ENCODE assay signal across 17 cellular contexts in genomic region chr2:203599509-203599908, GRCh38.
A peak's percentile ranks its signal among the peaks of the same experiment; 100 is the strongest.
DNase-seq lines count a peak whose midpoint lies in the region; ATAC-seq and TF ChIP-seq lines count a peak whose summit lies in the region.
"Had no signal": no experiment of that assay in that cellular context is flagged by ENCODE, and none has a peak within 500 bp of the region (broad histone marks: within the 10 kb centered on the region; RNA-seq: fewer than 3 reads in every experiment).

No MANE protein-coding gene starts in this region.

- no peak overlapping the region for H3K4me3 Mint-ChIP-seq in activated CD8-positive, alpha-beta T cell treated with anti-CD3 and anti-CD28 coated beads, Interleukin-2, amount 10 ng/mL, durations not matched to agents 7 days and 5 days
- H3K4me3 Mint-ChIP-seq: CD4-positive, alpha-beta T cell had no signal

- no peak overlapping the region for H3K9ac ChIP-seq in SK-N-SH

- WGBS in SK-N-SH (ENCODE audit: low lambda C conversion rate), result 83% methylated on average over 4 of the region's 4 CpGs

- TF ChIP-seq CTCF in SK-N-SH (IDR thresholded peaks at IDR 0.05), result no peak

- ATAC-seq in GM18517 (IDR thresholded peaks at IDR 0.05; ENCODE audit: unreplicated experiment) (peak; percentile 50), GM21360 (IDR thresholded peaks at IDR 0.05; ENCODE audit: unreplicated experiment) (peak; percentile 59), HG02938 (IDR thresholded peaks at IDR 0.05; ENCODE audit: unreplicated experiment) (peak; percentile 44), Right ventricle myocardium inferior (no peak)
- ATAC-seq in activated CD8-positive, alpha-beta T cell treated with anti-CD3 and anti-CD28 coated beads, Interleukin-2, amount 10 ng/mL, durations not matched to agents 7 days and 5 days, result peak; percentile 53

- no peak for TF ChIP-seq EP300 in SK-N-SH (IDR thresholded peaks at IDR 0.05; ENCODE audit: borderline replicate concordance in 1 of 2, low read depth in 1 of 2, low read length in 1 of 2)

- no peak overlapping the region for H3K27ac Mint-ChIP-seq in activated CD8-positive, alpha-beta T cell treated with anti-CD3 and anti-CD28 coated beads, Interleukin-2, amount 10 ng/mL, durations not matched to agents 7 days and 5 days
- H3K27ac Mint-ChIP-seq: CD4-positive, alpha-beta T cell had no signal

- no peaks in the 10 kb centered on the region for H3K36me3 Mint-ChIP-seq in activated CD8-positive, alpha-beta T cell treated with anti-CD3 and anti-CD28 coated beads, Interleukin-2, amount 10 ng/mL, durations not matched to agents 7 days and 5 days (ENCODE audit: low read depth)

- H3K36me3 ChIP-seq in SK-N-SH (replicated peaks in 1 of 2; ENCODE audit: control insufficient read depth in 1 of 2, insufficient read depth in 2 of 2, low read length in 1 of 2), result no peaks in the 10 kb centered on the region

- H3K4me1 ChIP-seq in SK-N-SH (ENCODE audit: control insufficient read depth in 1 of 2, insufficient read depth in 2 of 2, low read depth in 1 of 2, low read length in 1 of 2), result peaks cover 7 to 9% of the 10 kb centered on the region in 2 experiments; a peak in 3 of 4 replicates

- peaks cover 38% of the 10 kb centered on the region for H3K27me3 Mint-ChIP-seq in activated CD8-positive, alpha-beta T cell treated with anti-CD3 and anti-CD28 coated beads, Interleukin-2, amount 10 ng/mL, durations not matched to agents 7 days and 5 days (ENCODE audit: low read depth)
- H3K27me3 Mint-ChIP-seq: CD4-positive, alpha-beta T cell had no signal

- DNase-seq in activated CD8-positive, alpha-beta T cell treated with anti-CD3 and anti-CD28 coated beads, Interleukin-2, amount 10 ng/mL, durations not matched to agents 7 days and 5 days, result no peak
- DNase-seq in SK-N-SH (no peak), Right ventricle myocardium inferior (ENCODE audit: missing footprints) (no peak), NOMO-1 (lab: John Stamatoyannopoulos, UW; ENCODE audit: unreplicated experiment in 2 of 2) (no peak), NCI-H1092 treated with DMSO at 0.1 percent for 48 hours (lab: John Stamatoyannopoulos, UW) (no peak)
- DNase-seq: activated CD4-positive, alpha-beta T cell treated with anti-CD3 and anti-CD28 coated beads for 1 hour; activated gamma-delta T cell treated with Interleukin-2 at 50 U/mL for 16 hours; CD4-positive, alpha-beta T cell; GDM1; GOT3; NCI-H1417; NCI-H748 treated with DMSO at 0.1 percent for 48 hours; nucleus accumbens had no signal

- H3K4me2 ChIP-seq in SK-N-SH, result no peak overlapping the region

- no peaks in the 10 kb centered on the region for H3K9me3 Mint-ChIP-seq in activated CD8-positive, alpha-beta T cell treated with anti-CD3 and anti-CD28 coated beads, Interleukin-2, amount 10 ng/mL, durations not matched to agents 7 days and 5 days (ENCODE audit: insufficient read depth)
- H3K9me3 Mint-ChIP-seq: CD4-positive, alpha-beta T cell had no signal

- H3K27me3 ChIP-seq in SK-N-SH (ENCODE audit: insufficient read depth), result no peaks in the 10 kb centered on the region

- peaks cover 24% of the 10 kb centered on the region for H3K4me1 Mint-ChIP-seq in activated CD8-positive, alpha-beta T cell treated with anti-CD3 and anti-CD28 coated beads, Interleukin-2, amount 10 ng/mL, durations not matched to agents 7 days and 5 days (ENCODE audit: low read depth)

- H3K4me3 ChIP-seq in SK-N-SH (ENCODE audit: low read depth in 2 of 2, low read length in 1 of 2), result no peak overlapping the region
- H3K4me3 ChIP-seq: lung had no signal

- no peaks in the 10 kb centered on the region for H3K9me3 ChIP-seq in SK-N-SH

- no peak overlapping the region for H2AFZ ChIP-seq in SK-N-SH (ENCODE audit: low read depth)

- H3K27ac ChIP-seq in SK-N-SH (ENCODE audit: low read depth in 2 of 2, low read length in 1 of 2), result no peak overlapping the region

- peaks cover 8% of the 10 kb centered on the region for H3F3A ChIP-seq in SK-N-SH (replicated peaks; ENCODE audit: insufficient read depth)

- POLR2A ChIA-PET in activated CD8-positive, alpha-beta T cell treated with anti-CD3 and anti-CD28 coated beads, Interleukin-2, amount 10 ng/mL, durations not matched to agents 7 days and 5 days (lab: Charles Lee), result interaction anchor here (1.2 kb wide), 1 partner anchor 10 kb away, joined by 3 read pairs; no protein-coding TSS in a partner anchor
- POLR2A ChIA-PET in SK-N-SH (lab: Yijun Ruan, JAX), result no interaction called here

- H3K9me2 ChIP-seq in SK-N-SH, result no peaks in the 10 kb centered on the region

- no peak for TF ChIP-seq RAD21 in SK-N-SH (IDR thresholded peaks at IDR 0.05; ENCODE audit: low read length)

- H4K20me1 ChIP-seq in SK-N-SH (ENCODE audit: insufficient read depth), result no peaks in the 10 kb centered on the region

- CTCF ChIA-PET in activated CD8-positive, alpha-beta T cell treated with anti-CD3 and anti-CD28 coated beads, Interleukin-2, amount 10 ng/mL, durations not matched to agents 7 days and 5 days (lab: Charles Lee), result interaction anchor here (0.6 to 1.4 kb wide), 5 partner anchors 11 to 131 kb away, joined by 3 read pairs; no protein-coding TSS in a partner anchor
- CTCF ChIA-PET in SK-N-SH (lab: Yijun Ruan, JAX), result no interaction called here

- intact Hi-C loops in Right ventricle myocardium inferior (cut with DNase I), result no loop called here

- H3K79me2 ChIP-seq in SK-N-SH (ENCODE audit: insufficient read depth), result no peaks in the 10 kb centered on the region

TF ChIP-seq in SK-N-SH, 30 proteins besides CTCF, POLR2A, EP300 and RAD21:
- TF ChIP-seq POLR2AphosphoS5 (IDR thresholded peaks at IDR 0.05; ENCODE audit: low read depth, low read length) (no peak), YY1 (IDR thresholded peaks at IDR 0.05; ENCODE audit: low read depth) (no peak), SMC3 (IDR thresholded peaks at IDR 0.05; ENCODE audit: low read depth, low read length) (no peak), USF2 (IDR thresholded peaks at IDR 0.05; ENCODE audit: borderline replicate concordance, low read depth, low read length) (no peak), RXRA (IDR thresholded peaks at IDR 0.05; ENCODE audit: borderline replicate concordance, low read depth) (no peak), USF1 (IDR thresholded peaks at IDR 0.05; ENCODE audit: borderline replicate concordance, low read depth) (no peak), IRF3 (IDR thresholded peaks at IDR 0.05; ENCODE audit: low read depth, low read length) (no peak), NFIC (IDR thresholded peaks at IDR 0.05; ENCODE audit: borderline replicate concordance) (no peak), FOXM1 (IDR thresholded peaks at IDR 0.05; ENCODE audit: low read depth) (no peak), MXI1 (IDR thresholded peaks at IDR 0.05; ENCODE audit: low read depth, low read length) (no peak), JUND (IDR thresholded peaks at IDR 0.05) (no peak), ZBTB33 (IDR thresholded peaks at IDR 0.05; ENCODE audit: borderline replicate concordance, low read depth) (no peak), ELF1 (IDR thresholded peaks at IDR 0.05) (no peak), FOXJ3 (CRISPR knock-in tag; IDR thresholded peaks at IDR 0.05) (no peak), TAF1 (IDR thresholded peaks at IDR 0.05; ENCODE audit: borderline replicate concordance, low read depth, low read length) (no peak), TEAD4 (IDR thresholded peaks at IDR 0.05; ENCODE audit: borderline replicate concordance, insufficient read depth) (no peak), TCF12 (IDR thresholded peaks at IDR 0.05) (no peak), GABPA (IDR thresholded peaks at IDR 0.05; ENCODE audit: low read depth) (no peak), MAX (IDR thresholded peaks at IDR 0.05; ENCODE audit: low read depth) (no peak)
